ENCODE assay signal across 1 cellular context in genomic region chr9:126499005-126499910, GRCh38.
TF ChIP-seq lines count a peak whose summit lies in the region.

No MANE protein-coding gene starts in this region.

TF ChIP-seq in HepG2, 621 proteins besides CTCF, POLR2A, EP300 and RAD21 (continued from another document and continues in another):
- TF ChIP-seq, protein P1, sequence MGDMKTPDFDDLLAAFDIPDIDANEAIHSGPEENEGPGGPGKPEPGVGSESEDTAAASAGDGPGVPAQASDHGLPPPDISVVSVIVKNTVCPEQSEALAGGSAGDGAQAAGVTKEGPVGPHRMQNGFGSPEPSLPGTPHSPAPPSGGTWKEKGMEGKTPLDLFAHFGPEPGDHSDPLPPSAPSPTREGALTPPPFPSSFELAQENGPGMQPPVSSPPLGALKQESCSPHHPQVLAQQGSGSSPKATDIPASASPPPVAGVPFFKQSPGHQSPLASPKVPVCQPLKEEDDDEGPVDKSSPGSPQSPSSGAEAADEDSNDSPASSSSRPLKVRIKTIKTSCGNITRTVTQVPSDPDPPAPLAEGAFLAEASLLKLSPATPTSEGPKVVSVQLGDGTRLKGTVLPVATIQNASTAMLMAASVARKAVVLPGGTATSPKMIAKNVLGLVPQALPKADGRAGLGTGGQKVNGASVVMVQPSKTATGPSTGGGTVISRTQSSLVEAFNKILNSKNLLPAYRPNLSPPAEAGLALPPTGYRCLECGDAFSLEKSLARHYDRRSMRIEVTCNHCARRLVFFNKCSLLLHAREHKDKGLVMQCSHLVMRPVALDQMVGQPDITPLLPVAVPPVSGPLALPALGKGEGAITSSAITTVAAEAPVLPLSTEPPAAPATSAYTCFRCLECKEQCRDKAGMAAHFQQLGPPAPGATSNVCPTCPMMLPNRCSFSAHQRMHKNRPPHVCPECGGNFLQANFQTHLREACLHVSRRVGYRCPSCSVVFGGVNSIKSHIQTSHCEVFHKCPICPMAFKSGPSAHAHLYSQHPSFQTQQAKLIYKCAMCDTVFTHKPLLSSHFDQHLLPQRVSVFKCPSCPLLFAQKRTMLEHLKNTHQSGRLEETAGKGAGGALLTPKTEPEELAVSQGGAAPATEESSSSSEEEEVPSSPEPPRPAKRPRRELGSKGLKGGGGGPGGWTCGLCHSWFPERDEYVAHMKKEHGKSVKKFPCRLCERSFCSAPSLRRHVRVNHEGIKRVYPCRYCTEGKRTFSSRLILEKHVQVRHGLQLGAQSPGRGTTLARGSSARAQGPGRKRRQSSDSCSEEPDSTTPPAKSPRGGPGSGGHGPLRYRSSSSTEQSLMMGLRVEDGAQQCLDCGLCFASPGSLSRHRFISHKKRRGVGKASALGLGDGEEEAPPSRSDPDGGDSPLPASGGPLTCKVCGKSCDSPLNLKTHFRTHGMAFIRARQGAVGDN (CRISPR knock-in tag; IDR thresholded peaks at IDR 0.05): peak; percentile 28; the same call in 1 of the 2 replicates
- TF ChIP-seq, protein P2, sequence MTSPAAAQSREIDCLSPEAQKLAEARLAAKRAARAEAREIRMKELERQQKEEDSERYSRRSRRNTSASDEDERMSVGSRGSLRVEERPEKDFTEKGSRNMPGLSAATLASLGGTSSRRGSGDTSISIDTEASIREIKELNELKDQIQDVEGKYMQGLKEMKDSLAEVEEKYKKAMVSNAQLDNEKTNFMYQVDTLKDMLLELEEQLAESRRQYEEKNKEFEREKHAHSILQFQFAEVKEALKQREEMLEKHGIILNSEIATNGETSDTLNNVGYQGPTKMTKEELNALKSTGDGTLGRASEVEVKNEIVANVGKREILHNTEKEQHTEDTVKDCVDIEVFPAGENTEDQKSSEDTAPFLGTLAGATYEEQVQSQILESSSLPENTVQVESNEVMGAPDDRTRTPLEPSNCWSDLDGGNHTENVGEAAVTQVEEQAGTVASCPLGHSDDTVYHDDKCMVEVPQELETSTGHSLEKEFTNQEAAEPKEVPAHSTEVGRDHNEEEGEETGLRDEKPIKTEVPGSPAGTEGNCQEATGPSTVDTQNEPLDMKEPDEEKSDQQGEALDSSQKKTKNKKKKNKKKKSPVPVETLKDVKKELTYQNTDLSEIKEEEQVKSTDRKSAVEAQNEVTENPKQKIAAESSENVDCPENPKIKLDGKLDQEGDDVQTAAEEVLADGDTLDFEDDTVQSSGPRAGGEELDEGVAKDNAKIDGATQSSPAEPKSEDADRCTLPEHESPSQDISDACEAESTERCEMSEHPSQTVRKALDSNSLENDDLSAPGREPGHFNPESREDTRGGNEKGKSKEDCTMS (CRISPR knock-in tag; conservative IDR thresholded peaks at IDR 0.05): no peak
- peak; percentile 49 for TF ChIP-seq HNRNPLL (IDR thresholded peaks at IDR 0.05; ENCODE audit: low read depth, low read length, poor library complexity, severe bottlenecking)
- peak; percentile 55; the same call in 1 of the 2 replicates for TF ChIP-seq TFAP4 (IDR thresholded peaks at IDR 0.05; ENCODE audit: borderline replicate concordance, low read depth)
- TF ChIP-seq, protein P3, sequence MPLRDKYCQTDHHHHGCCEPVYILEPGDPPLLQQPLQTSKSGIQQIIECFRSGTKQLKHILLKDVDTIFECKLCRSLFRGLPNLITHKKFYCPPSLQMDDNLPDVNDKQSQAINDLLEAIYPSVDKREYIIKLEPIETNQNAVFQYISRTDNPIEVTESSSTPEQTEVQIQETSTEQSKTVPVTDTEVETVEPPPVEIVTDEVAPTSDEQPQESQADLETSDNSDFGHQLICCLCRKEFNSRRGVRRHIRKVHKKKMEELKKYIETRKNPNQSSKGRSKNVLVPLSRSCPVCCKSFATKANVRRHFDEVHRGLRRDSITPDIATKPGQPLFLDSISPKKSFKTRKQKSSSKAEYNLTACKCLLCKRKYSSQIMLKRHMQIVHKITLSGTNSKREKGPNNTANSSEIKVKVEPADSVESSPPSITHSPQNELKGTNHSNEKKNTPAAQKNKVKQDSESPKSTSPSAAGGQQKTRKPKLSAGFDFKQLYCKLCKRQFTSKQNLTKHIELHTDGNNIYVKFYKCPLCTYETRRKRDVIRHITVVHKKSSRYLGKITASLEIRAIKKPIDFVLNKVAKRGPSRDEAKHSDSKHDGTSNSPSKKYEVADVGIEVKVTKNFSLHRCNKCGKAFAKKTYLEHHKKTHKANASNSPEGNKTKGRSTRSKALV (CRISPR knock-in tag; IDR thresholded peaks at IDR 0.05): peak; percentile 49; the same call in 1 of the 2 replicates
- TF ChIP-seq FOXA1 (IDR thresholded peaks at IDR 0.05): no peak
- TF ChIP-seq FOXA1 (CRISPR knock-in tag; IDR thresholded peaks at IDR 0.05): peak; percentile 72
- TF ChIP-seq ZNF768 (CRISPR knock-in tag; IDR thresholded peaks at IDR 0.05): 0 out of 2 replicates have a peak, but pooled peaks have one; percentile 2
- TF ChIP-seq RBM39 (IDR thresholded peaks at IDR 0.05; ENCODE audit: low read depth, low read length, poor library complexity, severe bottlenecking): no peak
- 0 out of 2 replicates have a peak, but pooled peaks have one; percentile 16 for TF ChIP-seq PITX1 (CRISPR knock-in tag; IDR thresholded peaks at IDR 0.05)
- TF ChIP-seq, protein P4, sequence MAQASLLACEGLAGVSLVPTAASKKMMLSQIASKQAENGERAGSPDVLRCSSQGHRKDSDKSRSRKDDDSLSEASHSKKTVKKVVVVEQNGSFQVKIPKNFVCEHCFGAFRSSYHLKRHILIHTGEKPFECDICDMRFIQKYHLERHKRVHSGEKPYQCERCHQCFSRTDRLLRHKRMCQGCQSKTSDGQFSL (CRISPR knock-in tag; IDR thresholded peaks at IDR 0.05): no peak
- TF ChIP-seq, protein P5, sequence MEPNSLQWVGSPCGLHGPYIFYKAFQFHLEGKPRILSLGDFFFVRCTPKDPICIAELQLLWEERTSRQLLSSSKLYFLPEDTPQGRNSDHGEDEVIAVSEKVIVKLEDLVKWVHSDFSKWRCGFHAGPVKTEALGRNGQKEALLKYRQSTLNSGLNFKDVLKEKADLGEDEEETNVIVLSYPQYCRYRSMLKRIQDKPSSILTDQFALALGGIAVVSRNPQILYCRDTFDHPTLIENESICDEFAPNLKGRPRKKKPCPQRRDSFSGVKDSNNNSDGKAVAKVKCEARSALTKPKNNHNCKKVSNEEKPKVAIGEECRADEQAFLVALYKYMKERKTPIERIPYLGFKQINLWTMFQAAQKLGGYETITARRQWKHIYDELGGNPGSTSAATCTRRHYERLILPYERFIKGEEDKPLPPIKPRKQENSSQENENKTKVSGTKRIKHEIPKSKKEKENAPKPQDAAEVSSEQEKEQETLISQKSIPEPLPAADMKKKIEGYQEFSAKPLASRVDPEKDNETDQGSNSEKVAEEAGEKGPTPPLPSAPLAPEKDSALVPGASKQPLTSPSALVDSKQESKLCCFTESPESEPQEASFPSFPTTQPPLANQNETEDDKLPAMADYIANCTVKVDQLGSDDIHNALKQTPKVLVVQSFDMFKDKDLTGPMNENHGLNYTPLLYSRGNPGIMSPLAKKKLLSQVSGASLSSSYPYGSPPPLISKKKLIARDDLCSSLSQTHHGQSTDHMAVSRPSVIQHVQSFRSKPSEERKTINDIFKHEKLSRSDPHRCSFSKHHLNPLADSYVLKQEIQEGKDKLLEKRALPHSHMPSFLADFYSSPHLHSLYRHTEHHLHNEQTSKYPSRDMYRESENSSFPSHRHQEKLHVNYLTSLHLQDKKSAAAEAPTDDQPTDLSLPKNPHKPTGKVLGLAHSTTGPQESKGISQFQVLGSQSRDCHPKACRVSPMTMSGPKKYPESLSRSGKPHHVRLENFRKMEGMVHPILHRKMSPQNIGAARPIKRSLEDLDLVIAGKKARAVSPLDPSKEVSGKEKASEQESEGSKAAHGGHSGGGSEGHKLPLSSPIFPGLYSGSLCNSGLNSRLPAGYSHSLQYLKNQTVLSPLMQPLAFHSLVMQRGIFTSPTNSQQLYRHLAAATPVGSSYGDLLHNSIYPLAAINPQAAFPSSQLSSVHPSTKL (CRISPR knock-in tag; IDR thresholded peaks at IDR 0.05): no peak
- TF ChIP-seq MIER2 (CRISPR knock-in tag; IDR thresholded peaks at IDR 0.05): no peak
- TF ChIP-seq XRCC5 (optimal IDR thresholded peaks at IDR 0.05; ENCODE audit: low read length): peak; percentile 73
- peak; percentile 23 for TF ChIP-seq YY1 (IDR thresholded peaks at IDR 0.05; ENCODE audit: insufficient read depth, insufficient replicate concordance, low read depth, low read length)
- TF ChIP-seq SIN3B (IDR thresholded peaks at IDR 0.05; ENCODE audit: low read length): no peak
- 0 out of 2 replicates have a peak, but pooled peaks have one; percentile 34 for TF ChIP-seq TCF7 (IDR thresholded peaks at IDR 0.05; ENCODE audit: low read depth)
- TF ChIP-seq ZNF256 (CRISPR knock-in tag; conservative IDR thresholded peaks at IDR 0.05): no peak
- TF ChIP-seq TCF7L2 (IDR thresholded peaks at IDR 0.05; ENCODE audit: low read depth, low read length): no peak
- TF ChIP-seq ARNT (IDR thresholded peaks at IDR 0.05): no peak
- no peak for TF ChIP-seq ZNF543 (CRISPR knock-in tag; IDR thresholded peaks at IDR 0.05)
- no peak for TF ChIP-seq RBAK (CRISPR knock-in tag; IDR thresholded peaks at IDR 0.05)
- TF ChIP-seq ZNF724P (CRISPR knock-in tag; IDR thresholded peaks at IDR 0.05; ENCODE audit: borderline replicate concordance): no peak
- TF ChIP-seq PHF21A (CRISPR knock-in tag; IDR thresholded peaks at IDR 0.05): peak; percentile 27; the same call in 1 of the 2 replicates
- TF ChIP-seq ARID3A (IDR thresholded peaks at IDR 0.05; ENCODE audit: low read depth, low read length): 0 out of 2 replicates have a peak, but pooled peaks have one; percentile 24
- TF ChIP-seq ELK4 (CRISPR knock-in tag; IDR thresholded peaks at IDR 0.05; ENCODE audit: borderline replicate concordance): no peak
- 0 out of 2 replicates have a peak, but pooled peaks have one; percentile 27 for TF ChIP-seq CREM (IDR thresholded peaks at IDR 0.05)
- TF ChIP-seq CREM (CRISPR knock-in tag; IDR thresholded peaks at IDR 0.05): no peak
- no peak for TF ChIP-seq ZNF136 (CRISPR knock-in tag; IDR thresholded peaks at IDR 0.05; ENCODE audit: low read depth)
- TF ChIP-seq NPAS2 (CRISPR knock-in tag; IDR thresholded peaks at IDR 0.05; ENCODE audit: borderline replicate concordance): no peak
- peak; percentile 21; the same call in 1 of the 2 replicates for TF ChIP-seq SRF (IDR thresholded peaks at IDR 0.05; ENCODE audit: low read depth, low read length)
- TF ChIP-seq ZNF784 (CRISPR knock-in tag; IDR thresholded peaks at IDR 0.05; ENCODE audit: borderline replicate concordance): no peak
- TF ChIP-seq, protein P6, sequence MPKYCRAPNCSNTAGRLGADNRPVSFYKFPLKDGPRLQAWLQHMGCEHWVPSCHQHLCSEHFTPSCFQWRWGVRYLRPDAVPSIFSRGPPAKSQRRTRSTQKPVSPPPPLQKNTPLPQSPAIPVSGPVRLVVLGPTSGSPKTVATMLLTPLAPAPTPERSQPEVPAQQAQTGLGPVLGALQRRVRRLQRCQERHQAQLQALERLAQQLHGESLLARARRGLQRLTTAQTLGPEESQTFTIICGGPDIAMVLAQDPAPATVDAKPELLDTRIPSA (CRISPR knock-in tag; IDR thresholded peaks at IDR 0.05; ENCODE audit: borderline replicate concordance): no peak
- TF ChIP-seq ZNF33A (CRISPR knock-in tag; IDR thresholded peaks at IDR 0.05; ENCODE audit: borderline replicate concordance): no peak
- TF ChIP-seq BHLHE40 (IDR thresholded peaks at IDR 0.05; ENCODE audit: low read length): no peak
- no peak for TF ChIP-seq MTF2 (CRISPR knock-in tag; IDR thresholded peaks at IDR 0.05; ENCODE audit: borderline replicate concordance)
- TF ChIP-seq FOXA3 (CRISPR knock-in tag; IDR thresholded peaks at IDR 0.05): peak; percentile 53
- TF ChIP-seq, protein P7, sequence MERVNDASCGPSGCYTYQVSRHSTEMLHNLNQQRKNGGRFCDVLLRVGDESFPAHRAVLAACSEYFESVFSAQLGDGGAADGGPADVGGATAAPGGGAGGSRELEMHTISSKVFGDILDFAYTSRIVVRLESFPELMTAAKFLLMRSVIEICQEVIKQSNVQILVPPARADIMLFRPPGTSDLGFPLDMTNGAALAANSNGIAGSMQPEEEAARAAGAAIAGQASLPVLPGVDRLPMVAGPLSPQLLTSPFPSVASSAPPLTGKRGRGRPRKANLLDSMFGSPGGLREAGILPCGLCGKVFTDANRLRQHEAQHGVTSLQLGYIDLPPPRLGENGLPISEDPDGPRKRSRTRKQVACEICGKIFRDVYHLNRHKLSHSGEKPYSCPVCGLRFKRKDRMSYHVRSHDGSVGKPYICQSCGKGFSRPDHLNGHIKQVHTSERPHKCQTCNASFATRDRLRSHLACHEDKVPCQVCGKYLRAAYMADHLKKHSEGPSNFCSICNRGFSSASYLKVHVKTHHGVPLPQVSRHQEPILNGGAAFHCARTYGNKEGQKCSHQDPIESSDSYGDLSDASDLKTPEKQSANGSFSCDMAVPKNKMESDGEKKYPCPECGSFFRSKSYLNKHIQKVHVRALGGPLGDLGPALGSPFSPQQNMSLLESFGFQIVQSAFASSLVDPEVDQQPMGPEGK (CRISPR knock-in tag; IDR thresholded peaks at IDR 0.05): peak; percentile 39; the same call in 1 of the 2 replicates
- TF ChIP-seq ZFY (CRISPR knock-in tag; IDR thresholded peaks at IDR 0.05): peak; percentile 23; the same call in 1 of the 2 replicates
- TF ChIP-seq ZNF496 (CRISPR knock-in tag; IDR thresholded peaks at IDR 0.05; ENCODE audit: insufficient replicate concordance): no peak
